ENCODE assay signal across 2 cellular contexts in the genomic region with DNA sequence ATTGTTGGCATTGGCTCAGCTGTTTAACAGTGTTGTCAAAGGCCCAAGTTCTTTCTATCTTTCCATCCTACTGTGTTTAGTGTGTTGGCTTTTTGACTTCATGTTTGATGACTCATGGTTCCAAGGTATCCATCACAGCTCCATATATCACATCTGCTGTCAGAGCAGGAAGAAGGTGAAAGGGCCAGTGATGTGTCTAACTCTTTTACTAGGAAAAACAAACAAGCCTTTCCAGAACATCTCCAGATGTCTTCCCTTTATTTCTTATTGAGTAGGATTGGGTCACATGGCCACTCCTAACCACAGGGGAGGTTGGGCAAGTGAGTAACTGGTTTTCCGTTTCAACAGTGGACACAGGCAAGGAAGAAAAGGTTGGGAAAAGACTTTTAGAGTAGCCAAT.
TF ChIP-seq lines count a peak whose summit lies in the region.

No MANE protein-coding gene starts in this region.

TF ChIP-seq in IMR-90, 13 proteins besides CTCF, POLR2A, EP300 and RAD21:
- no peak for TF ChIP-seq RFX5 (IDR thresholded peaks at IDR 0.05; ENCODE audit: low read depth, low read length)
- TF ChIP-seq SMC3 (IDR thresholded peaks at IDR 0.05; ENCODE audit: low read depth, low read length) = no peak
- no peak for TF ChIP-seq NFE2L2 (IDR thresholded peaks at IDR 0.05; ENCODE audit: low read depth, low read length)
- TF ChIP-seq MAZ (IDR thresholded peaks at IDR 0.05; ENCODE audit: borderline replicate concordance, low read depth, low read length) = no peak
- TF ChIP-seq, protein P1, sequence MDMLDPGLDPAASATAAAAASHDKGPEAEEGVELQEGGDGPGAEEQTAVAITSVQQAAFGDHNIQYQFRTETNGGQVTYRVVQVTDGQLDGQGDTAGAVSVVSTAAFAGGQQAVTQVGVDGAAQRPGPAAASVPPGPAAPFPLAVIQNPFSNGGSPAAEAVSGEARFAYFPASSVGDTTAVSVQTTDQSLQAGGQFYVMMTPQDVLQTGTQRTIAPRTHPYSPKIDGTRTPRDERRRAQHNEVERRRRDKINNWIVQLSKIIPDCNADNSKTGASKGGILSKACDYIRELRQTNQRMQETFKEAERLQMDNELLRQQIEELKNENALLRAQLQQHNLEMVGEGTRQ (IDR thresholded peaks at IDR 0.05; ENCODE audit: low read depth, low read length) = peak; percentile 87
- peak; percentile 64 for TF ChIP-seq FOS (IDR thresholded peaks at IDR 0.05; ENCODE audit: low read depth, low read length)
- TF ChIP-seq, protein P2, sequence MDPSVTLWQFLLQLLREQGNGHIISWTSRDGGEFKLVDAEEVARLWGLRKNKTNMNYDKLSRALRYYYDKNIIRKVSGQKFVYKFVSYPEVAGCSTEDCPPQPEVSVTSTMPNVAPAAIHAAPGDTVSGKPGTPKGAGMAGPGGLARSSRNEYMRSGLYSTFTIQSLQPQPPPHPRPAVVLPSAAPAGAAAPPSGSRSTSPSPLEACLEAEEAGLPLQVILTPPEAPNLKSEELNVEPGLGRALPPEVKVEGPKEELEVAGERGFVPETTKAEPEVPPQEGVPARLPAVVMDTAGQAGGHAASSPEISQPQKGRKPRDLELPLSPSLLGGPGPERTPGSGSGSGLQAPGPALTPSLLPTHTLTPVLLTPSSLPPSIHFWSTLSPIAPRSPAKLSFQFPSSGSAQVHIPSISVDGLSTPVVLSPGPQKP (IDR thresholded peaks at IDR 0.05; ENCODE audit: borderline replicate concordance, low read depth, low read length) = no peak
- TF ChIP-seq CEBPB (IDR thresholded peaks at IDR 0.05; ENCODE audit: low read depth, low read length) = peak; percentile 53; the same call in 1 of the 2 replicates

TF ChIP-seq in endothelial cell of umbilical vein, 7 proteins besides CTCF, POLR2A, EP300 and RAD21:
- TF ChIP-seq EZH2 (IDR thresholded peaks at IDR 0.05; ENCODE audit: borderline replicate concordance, low read depth, low read length, severe bottlenecking) = no peak
- no peak for TF ChIP-seq MYC (IDR thresholded peaks at IDR 0.05; ENCODE audit: low read depth, low read length)
- TF ChIP-seq JUN (IDR thresholded peaks at IDR 0.05; ENCODE audit: borderline replicate concordance, insufficient read depth, insufficient read length, low read depth) = peak; percentile 40
- TF ChIP-seq FOS (IDR thresholded peaks at IDR 0.05; ENCODE audit: borderline replicate concordance, insufficient read depth, low read length) = peak; percentile 37
- TF ChIP-seq, protein P3, sequence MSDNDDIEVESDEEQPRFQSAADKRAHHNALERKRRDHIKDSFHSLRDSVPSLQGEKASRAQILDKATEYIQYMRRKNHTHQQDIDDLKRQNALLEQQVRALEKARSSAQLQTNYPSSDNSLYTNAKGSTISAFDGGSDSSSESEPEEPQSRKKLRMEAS (IDR thresholded peaks at IDR 0.05; ENCODE audit: insufficient read depth, insufficient read length) = no peak
